Comparison of ENCODE assay signal across 26 cellular contexts in the genomic region with DNA sequence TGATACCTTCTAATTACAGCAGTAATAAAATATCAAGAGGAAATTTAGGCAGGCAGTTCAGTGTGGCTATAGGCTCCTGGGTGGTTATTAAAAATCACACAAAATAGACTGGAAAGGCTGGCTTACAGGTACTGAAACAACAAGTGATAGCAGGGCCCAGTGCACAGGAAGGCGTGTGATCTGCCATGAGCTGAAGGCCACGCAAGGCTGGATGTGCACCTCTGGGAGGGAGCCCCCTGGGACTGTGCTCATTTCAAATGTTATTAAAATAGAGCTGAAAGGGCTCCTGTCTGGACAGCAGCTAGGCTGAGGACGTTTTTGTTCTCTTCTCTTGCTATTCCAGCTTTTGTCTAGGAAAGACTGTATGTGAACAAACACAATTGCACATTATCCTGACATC.
A peak's percentile ranks its signal among the peaks of the same experiment; 100 is the strongest.
DNase-seq lines count a peak whose midpoint lies in the region; ATAC-seq and TF ChIP-seq lines count a peak whose summit lies in the region.
"Had no signal": no experiment of that assay in that cellular context is flagged by ENCODE, and none has a peak within 500 bp of the region (broad histone marks: within the 10 kb centered on the region; RNA-seq: fewer than 3 reads in every experiment).

No MANE protein-coding gene starts in this region.

- H3K4me1 ChIP-seq in suprapubic skin: peaks cover 4% of the 10 kb centered on the region
- H3K4me1 ChIP-seq: sigmoid colon, stomach had no signal

- CTCF ChIA-PET in T-cell (lab: Charles Lee): no interaction called here

- TF ChIP-seq POLR2A in suprapubic skin (IDR thresholded peaks at IDR 0.05): no peak

- no peak overlapping the region for H3K27ac ChIP-seq in suprapubic skin
- H3K27ac ChIP-seq in brain microvascular endothelial cell: no peak overlapping the region
- H3K27ac ChIP-seq: sigmoid colon, SK-N-MC, stomach had no signal

- TF ChIP-seq EP300 in suprapubic skin (IDR thresholded peaks at IDR 0.05): no peak

- H3K27me3 Mint-ChIP-seq in nephron (ENCODE audit: low read depth): peaks cover 7% of the 10 kb centered on the region
- peaks cover 4% of the 10 kb centered on the region in 2 donors for H3K27me3 Mint-ChIP-seq in T-cell
- H3K27me3 Mint-ChIP-seq: type B pancreatic cell had no signal

- no peaks in the 10 kb centered on the region for H3K27me3 ChIP-seq in suprapubic skin
- no peaks in the 10 kb centered on the region for H3K27me3 ChIP-seq in brain microvascular endothelial cell (replicated peaks)
- H3K27me3 ChIP-seq: MG63, sigmoid colon, stomach had no signal

- WGBS in suprapubic skin: 76% methylated on average over 3 of the region's 3 CpGs

- H3K9me3 ChIP-seq in suprapubic skin: no peaks in the 10 kb centered on the region
- H3K9me3 ChIP-seq: A549, MG63, sigmoid colon, stomach had no signal

- in situ Hi-C loops in brain microvascular endothelial cell (cut with HindIII; ENCODE audit: low pct_ligation_motif_present, low sequenced_read_pairs): no loop called here

- TF ChIP-seq CTCF in GM12865 (IDR thresholded peaks at IDR 0.05; ENCODE audit: insufficient read depth, low read depth, low read length, missing control alignments) (no peak), nephron (IDR thresholded peaks at IDR 0.05; ENCODE audit: unreplicated experiment in 3 of 3) (no peak), suprapubic skin (IDR thresholded peaks at IDR 0.05) (no peak), brain microvascular endothelial cell (IDR thresholded peaks at IDR 0.05; ENCODE audit: low read depth, low read length, missing control alignments) (no peak)

- H3K4me1 Mint-ChIP-seq in nephron (peaks cover 4% of the 10 kb centered on the region), T-cell (no peaks in the 10 kb centered on the region)
- H3K4me1 Mint-ChIP-seq: B cell had no signal

- POLR2A ChIA-PET in T-cell (lab: Charles Lee): no interaction called here

- peak overlapping the region in 2 of 3 experiments; percentile 2 to 35 for H3K27ac Mint-ChIP-seq in nephron
- no peak overlapping the region for H3K27ac Mint-ChIP-seq in T-cell
- H3K27ac Mint-ChIP-seq: B cell had no signal

- no peaks in the 10 kb centered on the region for H3K9me3 Mint-ChIP-seq in nephron
- H3K9me3 Mint-ChIP-seq in T-cell: no peaks in the 10 kb centered on the region
- H3K9me3 Mint-ChIP-seq: activated T-cell treated with anti-CD3 and anti-CD28 coated beads, Interleukin-2, amount 50 U/mL, for 4 hours; type B pancreatic cell had no signal

- H3K4me3 ChIP-seq in GM12865 (ENCODE audit: low read depth, low read length) (no peak overlapping the region), suprapubic skin (no peak overlapping the region), brain microvascular endothelial cell (ENCODE audit: low read depth, low read length) (no peak overlapping the region)
- H3K4me3 ChIP-seq: A549, K562, MG63, sigmoid colon, SK-N-MC, stomach had no signal

- peak; percentile 65 for DNase-seq in GM12865 (ENCODE audit: low read depth)
- DNase-seq in T-cell: no peak
- no peak for DNase-seq in suprapubic skin (ENCODE audit: low spot score in 2 of 2)
- DNase-seq in NCI-H774 (lab: John Stamatoyannopoulos, UW): no peak
- DNase-seq in brain microvascular endothelial cell: no peak
- DNase-seq: activated CD4-positive, alpha-beta T cell treated with anti-CD3 and anti-CD28 coated beads for 48 hours; activated naive CD4-positive, alpha-beta T cell; activated T-cell treated with anti-CD3 and anti-CD28 coated beads, Interleukin-2, amount 50 U/mL, for 4 hours; effector CD8-positive, alpha-beta T cell; head of caudate nucleus; MG63; NCI-H1417 treated with DMSO at 0.1 percent for 48 hours; NCI-H2171; NCI-H524 treated with DMSO at 0.1 percent for 48 hours; sigmoid colon; stimulated activated CD4-positive, alpha-beta T cell treated with anti-CD3 and anti-CD28 coated beads, Interleukin-15, amount 100 ng/mL, for 24 hours; stomach; T-helper 2 cell had no signal

- no peak overlapping the region for H3K4me3 Mint-ChIP-seq in nephron
- no peak overlapping the region for H3K4me3 Mint-ChIP-seq in T-cell
- H3K4me3 Mint-ChIP-seq: activated T-cell treated with anti-CD3 and anti-CD28 coated beads, Interleukin-2, amount 50 U/mL, for 4 hours; B cell; type B pancreatic cell had no signal

- H3K36me3 ChIP-seq in suprapubic skin (no peaks in the 10 kb centered on the region), brain microvascular endothelial cell (replicated peaks) (peaks cover 8% of the 10 kb centered on the region)
- H3K36me3 ChIP-seq: MG63 had no signal

- H3K36me3 Mint-ChIP-seq in nephron (ENCODE audit: low read depth): peaks cover 5% of the 10 kb centered on the region
- H3K36me3 Mint-ChIP-seq in T-cell: no peaks in the 10 kb centered on the region

- ATAC-seq in GM21825 (IDR thresholded peaks at IDR 0.05; ENCODE audit: unreplicated experiment): peak; percentile 82
- peak; percentile 56 for ATAC-seq in HG03469 (IDR thresholded peaks at IDR 0.05; ENCODE audit: unreplicated experiment)
- ATAC-seq in T-cell (replicated peaks in 1 of 4): no peak
- ATAC-seq: A549; activated T-cell treated with anti-CD3 and anti-CD28 coated beads, Interleukin-2, amount 50 U/mL, for 4 hours; K562 had no signal

Comparison
In these comparisons a context has a peak if more than half of its experiments do, and no peak if none do; other contexts are left out.
1. ATAC-seq: peak in GM21825 (single experiment) and HG03469 (single experiment); none in T-cell (0 of 4).
2. H3K27ac Mint-ChIP-seq: peak in nephron (2 of 3); none in T-cell (0 of 2).